1 cellular context compared by ENCODE assay signal in the genomic region with DNA sequence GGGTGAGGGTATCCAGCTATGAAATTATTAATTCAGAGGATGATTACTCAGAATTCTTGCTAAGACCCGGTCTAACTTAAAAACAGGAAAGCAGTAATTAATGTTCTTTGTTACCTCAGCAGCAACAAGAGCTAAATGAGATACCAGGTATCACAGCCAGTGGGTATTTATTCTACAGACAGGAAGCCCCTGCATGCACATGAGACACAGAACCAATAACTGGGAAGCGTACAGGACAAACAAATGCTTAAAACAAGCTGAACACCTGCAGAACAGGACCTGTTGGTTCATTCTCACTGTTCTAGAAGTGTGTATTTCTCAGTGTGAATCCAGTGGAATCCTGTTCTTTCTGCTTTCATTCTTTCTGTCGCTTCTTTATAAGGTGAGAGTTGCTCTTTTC.
TF ChIP-seq lines count a peak whose summit lies in the region.

No MANE protein-coding gene starts in this region.

TF ChIP-seq in SK-N-SH treated with all-trans-retinoic acid at 6 μM for 48 hours, 23 proteins besides CTCF, POLR2A, EP300 and RAD21 (continued from another document):
- TF ChIP-seq CSRNP3 (CRISPR knock-in tag; IDR thresholded peaks at IDR 0.05) (no peak), TCF4 (CRISPR knock-in tag; IDR thresholded peaks at IDR 0.05; ENCODE audit: borderline replicate concordance) (no peak)
- TF ChIP-seq, protein P1, sequence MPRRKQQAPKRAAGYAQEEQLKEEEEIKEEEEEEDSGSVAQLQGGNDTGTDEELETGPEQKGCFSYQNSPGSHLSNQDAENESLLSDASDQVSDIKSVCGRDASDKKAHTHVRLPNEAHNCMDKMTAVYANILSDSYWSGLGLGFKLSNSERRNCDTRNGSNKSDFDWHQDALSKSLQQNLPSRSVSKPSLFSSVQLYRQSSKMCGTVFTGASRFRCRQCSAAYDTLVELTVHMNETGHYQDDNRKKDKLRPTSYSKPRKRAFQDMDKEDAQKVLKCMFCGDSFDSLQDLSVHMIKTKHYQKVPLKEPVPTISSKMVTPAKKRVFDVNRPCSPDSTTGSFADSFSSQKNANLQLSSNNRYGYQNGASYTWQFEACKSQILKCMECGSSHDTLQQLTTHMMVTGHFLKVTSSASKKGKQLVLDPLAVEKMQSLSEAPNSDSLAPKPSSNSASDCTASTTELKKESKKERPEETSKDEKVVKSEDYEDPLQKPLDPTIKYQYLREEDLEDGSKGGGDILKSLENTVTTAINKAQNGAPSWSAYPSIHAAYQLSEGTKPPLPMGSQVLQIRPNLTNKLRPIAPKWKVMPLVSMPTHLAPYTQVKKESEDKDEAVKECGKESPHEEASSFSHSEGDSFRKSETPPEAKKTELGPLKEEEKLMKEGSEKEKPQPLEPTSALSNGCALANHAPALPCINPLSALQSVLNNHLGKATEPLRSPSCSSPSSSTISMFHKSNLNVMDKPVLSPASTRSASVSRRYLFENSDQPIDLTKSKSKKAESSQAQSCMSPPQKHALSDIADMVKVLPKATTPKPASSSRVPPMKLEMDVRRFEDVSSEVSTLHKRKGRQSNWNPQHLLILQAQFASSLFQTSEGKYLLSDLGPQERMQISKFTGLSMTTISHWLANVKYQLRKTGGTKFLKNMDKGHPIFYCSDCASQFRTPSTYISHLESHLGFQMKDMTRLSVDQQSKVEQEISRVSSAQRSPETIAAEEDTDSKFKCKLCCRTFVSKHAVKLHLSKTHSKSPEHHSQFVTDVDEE (CRISPR knock-in tag; IDR thresholded peaks at IDR 0.05) = no peak
